Comparison of ENCODE assay signal across 16 cellular contexts in the genomic region with DNA sequence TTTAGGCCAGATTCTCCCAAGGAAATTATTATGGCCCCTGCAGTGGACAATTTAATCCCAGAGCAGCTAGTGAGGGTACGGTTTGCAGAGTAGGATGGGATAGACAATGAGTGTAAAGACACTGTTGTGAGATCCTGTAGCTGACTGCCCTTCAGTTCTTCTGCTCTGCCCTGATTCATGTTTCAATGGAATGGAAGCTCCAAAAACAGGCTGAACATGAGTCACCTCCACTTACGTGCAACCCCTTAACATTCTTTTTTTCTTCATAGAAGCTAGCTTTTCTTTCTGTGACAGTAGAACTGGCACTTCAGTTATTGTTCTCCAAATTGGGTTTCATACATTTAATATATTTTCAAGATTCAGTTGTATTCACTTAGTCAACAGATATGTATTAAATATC. TPM values are rescaled to one million over a fixed set of nuclear protein-coding genes. Genes with fewer than 3 reads are reported as not detected.
DNase-seq lines count a peak whose midpoint lies in the region; ATAC-seq, FAIRE-seq and TF ChIP-seq lines count a peak whose summit lies in the region.
"Had no signal": no experiment of that assay in that cellular context is flagged by ENCODE, and none has a peak within 500 bp of the region (broad histone marks: within the 10 kb centered on the region; RNA-seq: fewer than 3 reads in every experiment).

No MANE protein-coding gene starts in this region.

- TF ChIP-seq CTCF in HFFc6 (IDR thresholded peaks at IDR 0.05) (no peak), astrocyte (IDR thresholded peaks at IDR 0.05; ENCODE audit: insufficient read depth, low read depth, low read length) (no peak), fibroblast of the aortic adventitia (IDR thresholded peaks at IDR 0.05; ENCODE audit: insufficient read depth, low read length) (no peak)
- TF ChIP-seq CTCF in activated CD8-positive, alpha-beta T cell treated with anti-CD3 and anti-CD28 coated beads for 36 hours (IDR thresholded peaks at IDR 0.05), result no peak

- H2AFZ ChIP-seq in astrocyte (ENCODE audit: low read depth, low read length), result no peak overlapping the region

- H3K9ac ChIP-seq in astrocyte (ENCODE audit: low read length), result no peak overlapping the region
- H3K9ac ChIP-seq: KMS-11 had no signal

- peak overlapping the region; percentile 15 for H3K27ac ChIP-seq in astrocyte (ENCODE audit: low read depth, low read length)
- H3K27ac ChIP-seq: body of pancreas, gastroesophageal sphincter, KMS-11 had no signal

- peak overlapping the region; percentile 22 for H3K4me2 ChIP-seq in astrocyte (ENCODE audit: low read length)
- H3K4me2 ChIP-seq: KMS-11 had no signal

- no peak for ATAC-seq in activated CD8-positive, alpha-beta T cell treated with anti-CD3 and anti-CD28 coated beads for 36 hours
- ATAC-seq: body of pancreas; CD8-positive, alpha-beta T cell; gastroesophageal sphincter had no signal

- no peaks in the 10 kb centered on the region for H4K20me1 ChIP-seq in astrocyte (ENCODE audit: insufficient read depth, low read length)

- H3K4me3 Mint-ChIP-seq in HFFc6 (peak overlapping the region; percentile 44), astrocyte (ENCODE audit: unreplicated experiment) (no peak overlapping the region)
- H3K4me3 Mint-ChIP-seq in activated CD8-positive, alpha-beta T cell treated with anti-CD3 and anti-CD28 coated beads for 36 hours, result no peak overlapping the region
- H3K4me3 Mint-ChIP-seq: CD8-positive, alpha-beta T cell had no signal

- H3K27me3 ChIP-seq in astrocyte (ENCODE audit: insufficient read depth, low read length), result no peaks in the 10 kb centered on the region
- H3K27me3 ChIP-seq: body of pancreas, gastroesophageal sphincter had no signal

- peak; percentile 93 for FAIRE-seq in astrocyte (lab: Jason Lieb, UNC)

- H3K27me3 Mint-ChIP-seq in HFFc6 (ENCODE audit: insufficient read depth) (peaks cover 1% of the 10 kb centered on the region; the same call in 1 of the 2 replicates), astrocyte (ENCODE audit: low read depth, unreplicated experiment) (no peaks in the 10 kb centered on the region)
- H3K27me3 Mint-ChIP-seq in activated CD8-positive, alpha-beta T cell treated with anti-CD3 and anti-CD28 coated beads for 36 hours, result peaks cover 25% of the 10 kb centered on the region

- no peaks in the 10 kb centered on the region for H3K79me2 ChIP-seq in astrocyte (ENCODE audit: insufficient read depth, low read length)

- H3K27ac Mint-ChIP-seq in HFFc6 (peak overlapping the region; percentile 71), astrocyte (ENCODE audit: unreplicated experiment) (no peak overlapping the region)
- H3K27ac Mint-ChIP-seq in activated CD8-positive, alpha-beta T cell treated with anti-CD3 and anti-CD28 coated beads for 36 hours, result no peak overlapping the region
- H3K27ac Mint-ChIP-seq: CD8-positive, alpha-beta T cell had no signal

- peaks cover 13% of the 10 kb centered on the region for H3K36me3 Mint-ChIP-seq in HFFc6 (ENCODE audit: low read depth)
- H3K36me3 Mint-ChIP-seq in astrocyte (ENCODE audit: low read depth, unreplicated experiment), result peaks cover 13% of the 10 kb centered on the region
- H3K36me3 Mint-ChIP-seq in activated CD8-positive, alpha-beta T cell treated with anti-CD3 and anti-CD28 coated beads for 36 hours (ENCODE audit: low read depth), result no peaks in the 10 kb centered on the region
- H3K36me3 Mint-ChIP-seq: CD8-positive, alpha-beta T cell had no signal

- H3K4me3 ChIP-seq in astrocyte (ENCODE audit: insufficient read depth, low read depth, low read length) (no peak overlapping the region), fibroblast of the aortic adventitia (ENCODE audit: low read depth, low read length) (no peak overlapping the region)
- H3K4me3 ChIP-seq: body of pancreas, gastroesophageal sphincter, lung had no signal

- peak; percentile 82 for DNase-seq in HFFc6
- peak; percentile 76 for DNase-seq in astrocyte (ENCODE audit: low read depth)
- DNase-seq in fibroblast of the aortic adventitia (ENCODE audit: low read depth), result peak; percentile 75
- DNase-seq in activated CD8-positive, alpha-beta T cell treated with anti-CD3 and anti-CD28 coated beads for 36 hours, result no peak
- no peak for DNase-seq in COLO668 (lab: John Stamatoyannopoulos, UW; ENCODE audit: unreplicated experiment)
- no peak for DNase-seq in globus pallidus (ENCODE audit: low spot score)
- DNase-seq in COR-L47 (lab: John Stamatoyannopoulos, UW), result no peak
- DNase-seq: activated CD4-positive, CD25-positive, alpha-beta regulatory T cell; activated effector memory CD4-positive, alpha-beta T cell treated with anti-CD3 and anti-CD28 coated beads, Interleukin-2, amount 50 U/mL, for 16 hours; body of pancreas; CD8-positive, alpha-beta T cell; NCI-H2171 treated with DMSO at 0.1 percent for 48 hours; T-helper 1 cell had no signal

- H3K4me1 Mint-ChIP-seq in HFFc6 (ENCODE audit: low read depth) (peaks cover 56% of the 10 kb centered on the region), astrocyte (ENCODE audit: low read depth, unreplicated experiment) (peaks cover 22% of the 10 kb centered on the region)
- H3K4me1 Mint-ChIP-seq in activated CD8-positive, alpha-beta T cell treated with anti-CD3 and anti-CD28 coated beads for 36 hours (ENCODE audit: low read depth), result no peaks in the 10 kb centered on the region

- intact Hi-C loops in activated CD8-positive, alpha-beta T cell treated with anti-CD3 and anti-CD28 coated beads for 36 hours (cut with micrococcal nuclease), result no loop called here

- CTCF ChIA-PET in activated CD8-positive, alpha-beta T cell treated with anti-CD3 and anti-CD28 coated beads for 36 hours (lab: Charles Lee), result interaction anchor here (0.7 to 1.3 kb wide), 2 partner anchors 10 to 139 kb away, joined by 3 to 5 read pairs; no protein-coding TSS in a partner anchor

- H3K4me1 ChIP-seq in astrocyte (ENCODE audit: insufficient read depth, low read length), result peaks cover 23% of the 10 kb centered on the region
- H3K4me1 ChIP-seq: body of pancreas had no signal

- no peaks in the 10 kb centered on the region for H3K36me3 ChIP-seq in astrocyte (ENCODE audit: insufficient read depth, low read length)

- H3K9me3 Mint-ChIP-seq in HFFc6, result no peaks in the 10 kb centered on the region
- no peaks in the 10 kb centered on the region for H3K9me3 Mint-ChIP-seq in astrocyte (ENCODE audit: unreplicated experiment)
- no peaks in the 10 kb centered on the region for H3K9me3 Mint-ChIP-seq in activated CD8-positive, alpha-beta T cell treated with anti-CD3 and anti-CD28 coated beads for 36 hours

- POLR2A ChIA-PET in activated CD8-positive, alpha-beta T cell treated with anti-CD3 and anti-CD28 coated beads for 36 hours (lab: Charles Lee), result no interaction called here

- no peaks in the 10 kb centered on the region for H3K9me3 ChIP-seq in astrocyte (ENCODE audit: insufficient read depth, low read depth, low read length)
- H3K9me3 ChIP-seq: body of pancreas, gastroesophageal sphincter had no signal

RNA-seq across cellular contexts. Expression of a gene that starts 32.1 kb away (rescaled TPM):
- not detected for total RNA-seq in HFFc6 (2021; fragmentation: NEBNext Ultra II Directional; extraction: Animal tissue kit (Norgen Biotek cat#: 25700))
- total RNA-seq in astrocyte, result not detected in 2 replicates
- not detected in 2 replicates for total RNA-seq in fibroblast of the aortic adventitia (ENCODE audit: low replicate concordance)
- not detected for total RNA-seq in activated CD8-positive, alpha-beta T cell treated with anti-CD3 and anti-CD28 coated beads for 36 hours
- total RNA-seq: CD8-positive, alpha-beta T cell; gastroesophageal sphincter had no signal

Comparison
In these comparisons a context has a peak if more than half of its experiments do, and no peak if none do; other contexts are left out.
1. DNase-seq: peak in HFFc6 (single experiment), astrocyte (single experiment) and fibroblast of the aortic adventitia (single experiment); none in activated CD8-positive, alpha-beta T cell treated with anti-CD3 and anti-CD28 coated beads for 36 hours (single experiment), COLO668 (single experiment), globus pallidus (single experiment) and COR-L47 (single experiment).